In the genomic region with DNA sequence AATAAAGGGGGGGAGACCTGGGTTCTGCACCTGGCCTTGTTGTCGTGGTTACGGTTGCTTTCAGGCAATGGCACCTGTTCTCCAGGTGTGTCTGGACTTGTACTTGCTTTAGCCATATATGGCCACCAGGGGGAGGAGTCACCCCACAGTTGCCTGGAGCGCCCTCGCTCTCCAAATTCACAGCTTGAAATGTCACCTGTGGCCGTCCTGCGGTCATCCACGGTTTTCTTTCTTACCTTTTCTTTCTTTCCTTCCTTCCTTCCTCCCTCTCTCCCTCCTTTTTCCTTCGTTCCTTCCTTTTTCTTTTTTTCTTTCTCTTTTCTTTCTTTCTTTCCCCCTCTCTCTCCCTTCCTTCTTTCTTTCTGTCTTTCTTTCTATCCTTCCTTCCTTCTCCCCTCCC, we compare ENCODE assay signal across 8 cellular contexts.
DNase-seq lines count a peak whose midpoint lies in the region; ATAC-seq and TF ChIP-seq lines count a peak whose summit lies in the region.

No MANE protein-coding gene starts in this region.

- H3K27ac ChIP-seq in parathyroid adenoma: no peak overlapping the region

- no peaks in the 10 kb centered on the region for H3K27me3 ChIP-seq in parathyroid adenoma (ENCODE audit: control insufficient read depth, insufficient read depth, low read length)

- H3K27me3 Mint-ChIP-seq in activated CD4-positive, alpha-beta memory T cell treated with anti-CD3 and anti-CD28 coated beads, Interleukin-2, amount 10 ng/mL, durations not matched to agents 7 days and 5 days: no peaks in the 10 kb centered on the region

- H3K36me3 ChIP-seq in parathyroid adenoma (ENCODE audit: control insufficient read depth, insufficient read depth, low read length): no peaks in the 10 kb centered on the region

- POLR2A ChIA-PET in activated CD4-positive, alpha-beta memory T cell treated with anti-CD3 and anti-CD28 coated beads, Interleukin-2, amount 10 ng/mL, durations not matched to agents 7 days and 5 days (lab: Charles Lee): no interaction called here

- no peaks in the 10 kb centered on the region for H3K9me3 Mint-ChIP-seq in activated CD4-positive, alpha-beta memory T cell treated with anti-CD3 and anti-CD28 coated beads, Interleukin-2, amount 10 ng/mL, durations not matched to agents 7 days and 5 days

- TF ChIP-seq CTCF in GM12875 (IDR thresholded peaks at IDR 0.05; ENCODE audit: borderline replicate concordance, insufficient read depth, low read depth, low read length): peak; percentile 54
- TF ChIP-seq CTCF in epithelial cell of esophagus (IDR thresholded peaks at IDR 0.05; ENCODE audit: insufficient read depth, low read depth, low read length, missing control alignments): peak; percentile 67
- TF ChIP-seq CTCF in parathyroid adenoma (IDR thresholded peaks at IDR 0.05): peak; percentile 87

- no peak overlapping the region for H3K4me2 ChIP-seq in parathyroid adenoma (ENCODE audit: low read length)

- H3K9me3 ChIP-seq in parathyroid adenoma (ENCODE audit: control insufficient read depth, low read length): no peaks in the 10 kb centered on the region

- CTCF ChIA-PET in activated CD4-positive, alpha-beta memory T cell treated with anti-CD3 and anti-CD28 coated beads, Interleukin-2, amount 10 ng/mL, durations not matched to agents 7 days and 5 days (lab: Charles Lee): interaction anchor here (0.7 to 1.8 kb wide), 2 partner anchors 91 to 281 kb away, joined by 3 to 26 read pairs; no protein-coding TSS in a partner anchor

- H3K4me3 ChIP-seq in GM12875 (ENCODE audit: low read depth, low read length) (no peak overlapping the region), epithelial cell of esophagus (ENCODE audit: low read length) (no peak overlapping the region), parathyroid adenoma (ENCODE audit: low read depth, low read length) (no peak overlapping the region)

- H3K4me1 Mint-ChIP-seq in activated CD4-positive, alpha-beta memory T cell treated with anti-CD3 and anti-CD28 coated beads, Interleukin-2, amount 10 ng/mL, durations not matched to agents 7 days and 5 days: peaks cover 4% of the 10 kb centered on the region

- no peaks in the 10 kb centered on the region for H3K79me2 ChIP-seq in parathyroid adenoma

- H3K27ac Mint-ChIP-seq in activated CD4-positive, alpha-beta memory T cell treated with anti-CD3 and anti-CD28 coated beads, Interleukin-2, amount 10 ng/mL, durations not matched to agents 7 days and 5 days: no peak overlapping the region

- no peak overlapping the region for H3K4me3 Mint-ChIP-seq in activated CD4-positive, alpha-beta memory T cell treated with anti-CD3 and anti-CD28 coated beads, Interleukin-2, amount 10 ng/mL, durations not matched to agents 7 days and 5 days

- H2AFZ ChIP-seq in parathyroid adenoma: peak overlapping the region; percentile 53

- DNase-seq in NCI-H345 treated with DMSO at 0.1 percent for 48 hours (lab: John Stamatoyannopoulos, UW; ENCODE audit: unreplicated experiment) (peak; percentile 68), epithelial cell of esophagus (ENCODE audit: low read depth) (peak; percentile 65), AG20443 (ENCODE audit: low spot score) (no peak), NCI-H226 (no peak)
- DNase-seq in activated CD4-positive, alpha-beta memory T cell treated with anti-CD3 and anti-CD28 coated beads, Interleukin-2, amount 10 ng/mL, durations not matched to agents 7 days and 5 days: peak; percentile 62

- H3K4me1 ChIP-seq in parathyroid adenoma: no peaks in the 10 kb centered on the region

- ATAC-seq in HG02852 (IDR thresholded peaks at IDR 0.05; ENCODE audit: unreplicated experiment): peak; percentile 71

- no peaks in the 10 kb centered on the region for H3K36me3 Mint-ChIP-seq in activated CD4-positive, alpha-beta memory T cell treated with anti-CD3 and anti-CD28 coated beads, Interleukin-2, amount 10 ng/mL, durations not matched to agents 7 days and 5 days (ENCODE audit: low read depth)

- H3K9ac ChIP-seq in parathyroid adenoma: no peak overlapping the region

Comparison
In these comparisons a context has a peak if more than half of its experiments do, and no peak if none do; other contexts are left out.
1. DNase-seq: peak in NCI-H345 treated with DMSO at 0.1 percent for 48 hours (single experiment), activated CD4-positive, alpha-beta memory T cell treated with anti-CD3 and anti-CD28 coated beads, Interleukin-2, amount 10 ng/mL, durations not matched to agents 7 days and 5 days (single experiment) and epithelial cell of esophagus (single experiment); none in AG20443 (single experiment) and NCI-H226 (single experiment).
2. Peak in every context shown above with its lines, with median percentiles within 50 percentile points of each other: CTCF ChIP-seq.